ENCODE assay signal across 3 cellular contexts in genomic region chr10:87026747-87027508, GRCh38. TPM values are rescaled to one million over a fixed set of nuclear protein-coding genes. Genes with fewer than 3 reads are reported as not detected.
"Had no signal": no experiment of that assay in that cellular context is flagged by ENCODE, and none has a peak within 500 bp of the region (broad histone marks: within the 10 kb centered on the region; RNA-seq: fewer than 3 reads in every experiment).

No MANE protein-coding gene starts in this region.

RNA-seq across cellular contexts. Expression of gene FAM25A, which starts 6.8 kb away (rescaled TPM):
- total RNA-seq: Right ventricle myocardium superior, SK-MEL-5, T-cell had no signal

RNA-seq across cellular contexts. Expression of gene ADIRF, which starts 58.6 kb away (rescaled TPM):
- total RNA-seq: SK-MEL-5 had no signal
